In genomic region chr4:70958681-70959080, GRCh38 we compare ENCODE assay signal across 15 cellular contexts. TPM values are rescaled to one million over a fixed set of nuclear protein-coding genes. Genes with fewer than 3 reads are reported as not detected.
DNase-seq lines count a peak whose midpoint lies in the region; ATAC-seq and TF ChIP-seq lines count a peak whose summit lies in the region.
"Had no signal": no experiment of that assay in that cellular context is flagged by ENCODE, and none has a peak within 500 bp of the region (broad histone marks: within the 10 kb centered on the region; RNA-seq: fewer than 3 reads in every experiment).

No MANE protein-coding gene starts in this region.

- H3K27ac Mint-ChIP-seq in natural killer cell treated with Interleukin-12 subunit alpha and Interleukin-12 subunit beta and Interleukin-15 and Interleukin-18, amount 100 ng/mL, for 72 hours = no peak overlapping the region
- H3K27ac Mint-ChIP-seq: IgD-negative memory B cell, progenitor cell of endocrine pancreas had no signal

- ATAC-seq in natural killer cell treated with Interleukin-12 subunit alpha and Interleukin-12 subunit beta and Interleukin-15 and Interleukin-18, amount 100 ng/mL, for 72 hours = no peak

- peak; percentile 82 for DNase-seq in AG08395 (ENCODE audit: low spot score)
- DNase-seq in LHCN-M2 (ENCODE audit: low read depth) = peak; percentile 59
- peak; percentile 64 for DNase-seq in choroid plexus epithelial cell (ENCODE audit: low read depth)
- DNase-seq in medulla oblongata (ENCODE audit: extremely low spot score) = peak; percentile 47
- DNase-seq in HPDE6-E6E7 (ENCODE audit: extremely low spot score) = no peak
- no peak for DNase-seq in NCI-H1048 (lab: John Stamatoyannopoulos, UW)
- no peak for DNase-seq in natural killer cell treated with Interleukin-12 subunit alpha and Interleukin-12 subunit beta and Interleukin-15 and Interleukin-18, amount 100 ng/mL, for 72 hours (ENCODE audit: low spot score)
- DNase-seq in NCI-H2196 (lab: John Stamatoyannopoulos, UW; ENCODE audit: unreplicated experiment) = no peak
- DNase-seq: activated gamma-delta T cell treated with Interleukin-2 at 50 U/mL for 16 hours, GOT3, NCI-H774, RPMI8226 had no signal

- no peaks in the 10 kb centered on the region for H3K9me3 Mint-ChIP-seq in natural killer cell treated with Interleukin-12 subunit alpha and Interleukin-12 subunit beta and Interleukin-15 and Interleukin-18, amount 100 ng/mL, for 72 hours
- H3K9me3 Mint-ChIP-seq: IgD-negative memory B cell had no signal

- H3K4me3 ChIP-seq in choroid plexus epithelial cell (ENCODE audit: low read depth, low read length) = no peak overlapping the region
- H3K4me3 ChIP-seq: cardiac muscle cell had no signal

- no peaks in the 10 kb centered on the region for H3K36me3 Mint-ChIP-seq in natural killer cell treated with Interleukin-12 subunit alpha and Interleukin-12 subunit beta and Interleukin-15 and Interleukin-18, amount 100 ng/mL, for 72 hours

- H3K4me1 Mint-ChIP-seq in natural killer cell treated with Interleukin-12 subunit alpha and Interleukin-12 subunit beta and Interleukin-15 and Interleukin-18, amount 100 ng/mL, for 72 hours (ENCODE audit: low read depth in 2 of 2) = peaks cover 0 to 3% of the 10 kb centered on the region in 2 donors

- no peak overlapping the region for H3K4me3 Mint-ChIP-seq in natural killer cell treated with Interleukin-12 subunit alpha and Interleukin-12 subunit beta and Interleukin-15 and Interleukin-18, amount 100 ng/mL, for 72 hours
- H3K4me3 Mint-ChIP-seq: IgD-negative memory B cell had no signal

- no peak for TF ChIP-seq CTCF in choroid plexus epithelial cell (conservative IDR thresholded peaks at IDR 0.05; ENCODE audit: low read depth, low read length)

- no peaks in the 10 kb centered on the region for H3K27me3 Mint-ChIP-seq in natural killer cell treated with Interleukin-12 subunit alpha and Interleukin-12 subunit beta and Interleukin-15 and Interleukin-18, amount 100 ng/mL, for 72 hours
- H3K27me3 Mint-ChIP-seq: IgD-negative memory B cell, progenitor cell of endocrine pancreas had no signal

RNA-seq across cellular contexts. Expression of gene DCK, which starts 34.8 kb away (rescaled TPM):
- total RNA-seq in LHCN-M2 (2014; rRNA removed) = 52.8 and 53.4 TPM in 2 replicates
- polyA plus RNA-seq in LHCN-M2 (2012) = 8.8 TPM
- total RNA-seq in natural killer cell treated with Interleukin-12 subunit alpha and Interleukin-12 subunit beta and Interleukin-15 and Interleukin-18, amount 100 ng/mL, for 72 hours = 10 to 100 TPM; 19.9 to 20.6 TPM

RNA-seq across cellular contexts. Expression of gene MOB1B, which starts 56.5 kb away (rescaled TPM):
- total RNA-seq in LHCN-M2 (2014; rRNA removed) = 8.7 and 11.8 TPM in 2 replicates
- 3.9 TPM for polyA plus RNA-seq in LHCN-M2 (2012)
- total RNA-seq in natural killer cell treated with Interleukin-12 subunit alpha and Interleukin-12 subunit beta and Interleukin-15 and Interleukin-18, amount 100 ng/mL, for 72 hours = 10 to 100 TPM; 14.4 to 17.8 TPM

Comparison
In these comparisons a context has a peak if more than half of its experiments do, and no peak if none do; other contexts are left out.
1. DNase-seq: peak in AG08395 (single experiment), LHCN-M2 (single experiment), choroid plexus epithelial cell (single experiment) and medulla oblongata (single experiment); none in HPDE6-E6E7 (single experiment), NCI-H1048 (single experiment), natural killer cell treated with Interleukin-12 subunit alpha and Interleukin-12 subunit beta and Interleukin-15 and Interleukin-18, amount 100 ng/mL, for 72 hours (single experiment) and NCI-H2196 (single experiment).